In genomic region chr3:81702126-81702525, GRCh38 we compare ENCODE assay signal across 30 cellular contexts.
"Had no signal": no experiment of that assay in that cellular context is flagged by ENCODE, and none has a peak within 500 bp of the region (broad histone marks: within the 10 kb centered on the region; RNA-seq: fewer than 3 reads in every experiment).

No MANE protein-coding gene starts in this region.

- DNase-seq: activated B cell treated with CpG ODN at 0.5 μM for 24 hours; activated CD4-positive, alpha-beta memory T cell treated with anti-CD3 and anti-CD28 coated beads for 36 hours; activated CD4-positive, alpha-beta T cell treated with anti-CD3 and anti-CD28 coated beads for 4 hours; activated CD4-positive, alpha-beta T cell treated with anti-CD3 and anti-CD28 coated beads, Interleukin-2, amount 10 ng/mL, durations not matched to agents 24 days and 14 days; activated CD4-positive, alpha-beta T cell treated with anti-CD3 and anti-CD28 coated beads, Interleukin-2, amount 50 U/mL, for 1 hour; activated CD4-positive, alpha-beta T cell treated with anti-CD3 and anti-CD28 coated beads, Interleukin-2, amount 50 U/mL, for 4 hours; activated CD4-positive, CD25-positive, alpha-beta regulatory T cell treated with anti-CD3 and anti-CD28 coated beads, Interleukin-2, amount 50 U/mL, for 72 hours; activated CD8-positive, alpha-beta memory T cell treated with anti-CD3 and anti-CD28 coated beads, Interleukin-2, amount 50 U/mL, for 4 hours; activated CD8-positive, alpha-beta T cell treated with anti-CD3 and anti-CD28 coated beads for 36 hours; activated effector memory CD4-positive, alpha-beta T cell treated with anti-CD3 and anti-CD28 coated beads, Interleukin-2, amount 50 U/mL, for 16 hours; activated gamma-delta T cell treated with Interleukin-2 at 50 U/mL for 16 hours; activated naive CD4-positive, alpha-beta T cell; activated naive CD4-positive, alpha-beta T cell treated with anti-CD3 and anti-CD28 coated beads for 36 hours; activated naive CD4-positive, alpha-beta T cell treated with anti-CD3 and anti-CD28 coated beads, Interleukin-2, amount 50 U/mL, for 16 hours; activated naive CD8-positive, alpha-beta T cell treated with anti-CD3 and anti-CD28 coated beads for 36 hours; activated T-cell treated with anti-CD3 and anti-CD28 coated beads for 4 hours; activated T-cell treated with anti-CD3 and anti-CD28 coated beads, Interleukin-2, amount 50 U/mL, for 1 hour; activated T-cell treated with anti-CD3 and anti-CD28 coated beads, Interleukin-2, amount 50 U/mL, for 4 hours; activated T-cell treated with anti-CD3 and anti-CD28 coated beads, Interleukin-2, amount 50 U/mL, for 72 hours; amygdala; anterior cingulate cortex; caudate nucleus; cerebellar nuclear complex; T-cell; T-helper 17 cell had no signal

- H3K36me3 ChIP-seq: cardiac muscle cell had no signal

- H3K27me3 ChIP-seq: ascending aorta, cardiac muscle cell had no signal

- H3K27ac ChIP-seq: ascending aorta, cardiac muscle cell, VCaP had no signal

- ATAC-seq: activated CD8-positive, alpha-beta T cell treated with anti-CD3 and anti-CD28 coated beads for 36 hours; activated naive CD4-positive, alpha-beta T cell treated with anti-CD3 and anti-CD28 coated beads, Interleukin-2, amount 50 U/mL, for 72 hours; activated T-cell treated with anti-CD3 and anti-CD28 coated beads, Interleukin-2, amount 50 U/mL, for 4 hours; activated T-cell treated with anti-CD3 and anti-CD28 coated beads, Interleukin-2, amount 50 U/mL, for 72 hours; activated T-helper 17 cell treated with anti-CD3 and anti-CD28 coated beads, Interleukin-2, amount 50 U/mL, for 72 hours; T-cell; T-helper 17 cell had no signal

- H3K4me3 ChIP-seq: ascending aorta, cardiac muscle cell had no signal

- H3K9me3 ChIP-seq: ascending aorta had no signal
